In the genomic region with DNA sequence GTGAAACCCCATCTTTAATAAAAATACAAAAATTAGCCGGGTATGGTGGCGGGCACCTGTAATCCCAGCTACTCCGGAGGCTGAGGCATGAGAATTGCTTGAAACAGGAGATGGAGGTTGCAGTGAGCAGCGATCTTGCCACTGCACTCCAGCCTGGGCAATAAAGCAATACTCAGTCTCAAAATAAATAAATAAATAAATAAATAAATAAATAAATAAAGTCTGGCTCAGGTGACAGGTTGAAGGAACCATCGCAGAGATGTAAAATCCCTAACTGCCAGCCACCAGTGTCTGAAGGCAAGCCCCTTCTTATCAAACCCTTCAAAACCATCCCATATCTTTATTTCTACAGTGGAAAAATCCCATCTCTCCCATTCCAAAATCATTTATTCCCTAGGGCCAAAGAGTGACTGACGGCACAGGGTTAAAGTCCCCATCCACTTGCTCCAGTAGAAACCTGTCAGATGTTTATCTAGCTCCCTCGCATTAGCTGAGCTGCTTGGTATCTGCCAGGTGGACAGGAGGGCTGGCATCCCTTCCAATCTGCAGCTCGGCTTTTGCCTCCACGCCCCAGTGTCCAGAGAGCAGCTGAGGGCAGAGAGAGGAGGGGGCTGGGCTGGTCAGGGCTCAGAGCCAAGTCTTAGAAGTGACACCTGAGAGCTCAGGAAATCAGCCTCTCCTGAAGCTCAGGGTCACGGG, we compare ENCODE assay signal across 13 cellular contexts. TPM values are rescaled to one million over a fixed set of nuclear protein-coding genes. Genes with fewer than 3 reads are reported as not detected.
A peak's percentile ranks its signal among the peaks of the same experiment; 100 is the strongest.
DNase-seq lines count a peak whose midpoint lies in the region; ATAC-seq, FAIRE-seq and TF ChIP-seq lines count a peak whose summit lies in the region.
"Had no signal": no experiment of that assay in that cellular context is flagged by ENCODE, and none has a peak within 500 bp of the region (broad histone marks: within the 10 kb centered on the region; RNA-seq: fewer than 3 reads in every experiment).

No MANE protein-coding gene starts in this region.

- peak overlapping the region; percentile 22 for H3K18ac ChIP-seq in neuronal stem cell (ENCODE audit: low read length)

- TF ChIP-seq RAD21 in A549 (conservative IDR thresholded peaks at IDR 0.05 in 1 of 2, IDR thresholded peaks at IDR 0.05 in 1 of 2) = no peak

- no peak for DNase-seq in A549 (ENCODE audit: low read depth in 1 of 2, low spot score in 1 of 2)
- DNase-seq in NCI-H2029 (lab: John Stamatoyannopoulos, UW) = peak; percentile 84
- no peak for DNase-seq in chondrocyte (ENCODE audit: low spot score)
- no peak for DNase-seq in neuronal stem cell (ENCODE audit: low spot score)
- no peak for DNase-seq in T-helper 17 cell
- no peak for DNase-seq in cerebellum (ENCODE audit: low spot score)
- DNase-seq: Kasumi-1, T-helper 9 cell had no signal

- peak overlapping the region; percentile 85 for H3K4me2 ChIP-seq in A549
- H3K4me2 ChIP-seq in neuronal stem cell (ENCODE audit: insufficient read depth, low read length, poor library complexity, severe bottlenecking) = no peak overlapping the region
- H3K4me2 ChIP-seq: BLaER1 treated with 17β-estradiol and CSF1 and Interleukin-3, amounts not matched to agents 10 nM and 100 nM had no signal

- H2BK5ac ChIP-seq in neuronal stem cell (ENCODE audit: low read length) = no peak overlapping the region

- H3K79me1 ChIP-seq in neuronal stem cell (ENCODE audit: low read depth, low read length) = no peaks in the 10 kb centered on the region

- H3K9ac ChIP-seq in neuronal stem cell (ENCODE audit: low read depth, low read length, poor library complexity) = no peak overlapping the region
- H3K9ac ChIP-seq: BLaER1 treated with 17β-estradiol and CSF1 and Interleukin-3, amounts not matched to agents 10 nM and 100 nM had no signal

- H2BK12ac ChIP-seq in neuronal stem cell (ENCODE audit: low read length) = no peak overlapping the region

- H4K8ac ChIP-seq in neuronal stem cell (ENCODE audit: low read depth, low read length) = no peak overlapping the region

- H3K23ac ChIP-seq in neuronal stem cell (ENCODE audit: low read depth, low read length, poor library complexity) = no peak overlapping the region

- no peaks in the 10 kb centered on the region for H3K27me3 Mint-ChIP-seq in chondrocyte (ENCODE audit: low read depth)
- H3K27me3 Mint-ChIP-seq in T-helper 17 cell = no peaks in the 10 kb centered on the region
- H3K27me3 Mint-ChIP-seq: activated naive CD8-positive, alpha-beta T cell had no signal

- no peak overlapping the region for H4K91ac ChIP-seq in neuronal stem cell (ENCODE audit: low read depth, low read length, poor library complexity)

- no peak for TF ChIP-seq CTCF in A549 (IDR thresholded peaks at IDR 0.05)
- no peak for TF ChIP-seq CTCF in chondrocyte (IDR thresholded peaks at IDR 0.05)

- FAIRE-seq in A549 (lab: Jason Lieb, UNC) = no peak

- no peaks in the 10 kb centered on the region for H3K9me3 Mint-ChIP-seq in chondrocyte (ENCODE audit: low read depth)
- H3K9me3 Mint-ChIP-seq: neural crest cell had no signal

- H3K14ac ChIP-seq in neuronal stem cell (ENCODE audit: low read length) = no peak overlapping the region

- TF ChIP-seq POLR2A in A549 (IDR thresholded peaks at IDR 0.05; ENCODE audit: low read length) = no peak

- peak overlapping the region; percentile 42 for H2AK5ac ChIP-seq in neuronal stem cell (ENCODE audit: low read depth, low read length)

- POLR2A ChIA-PET in A549 (lab: Yijun Ruan, JAX) = interaction anchor here (0.8 to 2.7 kb wide), 4 partner anchors 11 to 33 kb away, joined by 3 to 21 read pairs (median 4); a partner anchor contains a TSS

- no peak overlapping the region for H2AFZ ChIP-seq in neuronal stem cell (ENCODE audit: low read length)

- H3K27ac Mint-ChIP-seq in chondrocyte (ENCODE audit: unreplicated experiment) (peak overlapping the region; percentile 99), T-helper 17 cell (no peak overlapping the region)
- H3K27ac Mint-ChIP-seq: activated naive CD8-positive, alpha-beta T cell had no signal

- H2BK15ac ChIP-seq in neuronal stem cell (ENCODE audit: low read length) = no peak overlapping the region

- CTCF ChIA-PET in A549 (lab: Yijun Ruan, JAX) = interaction anchor here (0.7 to 49.4 kb wide), 7 partner anchors 11 to 291 kb away, joined by 3 to 1452 read pairs (median 5); a partner anchor contains a TSS

- H3K36me3 Mint-ChIP-seq in chondrocyte (ENCODE audit: low read depth) = no peaks in the 10 kb centered on the region
- no peaks in the 10 kb centered on the region for H3K36me3 Mint-ChIP-seq in T-helper 17 cell (ENCODE audit: low read depth)
- H3K36me3 Mint-ChIP-seq: activated naive CD8-positive, alpha-beta T cell had no signal

- H3K9me3 ChIP-seq in A549 (no peaks in the 10 kb centered on the region), neuronal stem cell (replicated peaks in 1 of 2; ENCODE audit: control insufficient read depth in 2 of 2, insufficient read depth in 1 of 2, low read depth in 1 of 2, low read length in 2 of 2) (no peaks in the 10 kb centered on the region), T-helper 17 cell (ENCODE audit: control insufficient read depth, low read length, poor library complexity, severe bottlenecking) (no peaks in the 10 kb centered on the region)
- H3K9me3 ChIP-seq: BLaER1 treated with 17β-estradiol and CSF1 and Interleukin-3, amounts not matched to agents 10 nM and 100 nM had no signal

- ATAC-seq in A549 = no peak
- no peak for ATAC-seq in HG03045 (IDR thresholded peaks at IDR 0.05; ENCODE audit: unreplicated experiment)
- ATAC-seq in T-helper 17 cell = no peak
- ATAC-seq in GM21447 (IDR thresholded peaks at IDR 0.05; ENCODE audit: unreplicated experiment) = no peak

- H3K4ac ChIP-seq in neuronal stem cell (ENCODE audit: low read length) = no peak overlapping the region

- H3K4me3 Mint-ChIP-seq in chondrocyte (ENCODE audit: unreplicated experiment) (no peak overlapping the region), T-helper 17 cell (no peak overlapping the region)
- H3K4me3 Mint-ChIP-seq: activated naive CD8-positive, alpha-beta T cell; neural crest cell had no signal

- H3K4me1 Mint-ChIP-seq in chondrocyte (ENCODE audit: low read depth) (peaks cover 64% of the 10 kb centered on the region), T-helper 17 cell (peaks cover 33% of the 10 kb centered on the region)

- WGBS in A549 (ENCODE audit: missing lambda C conversion rate) = 67% methylated on average over 10 of the region's 10 CpGs
- WGBS in neuronal stem cell (ENCODE audit: extremely low coverage in 2 of 2, insufficient read length in 2 of 2, insufficient replicate concordance in 1 of 2), 2 donors = no CpG with 5 or more reads among the region's 10 CpGs

- H3K27ac ChIP-seq in A549 (peak overlapping the region; percentile 87 to 96; a peak in 5 of 6 replicates), neuronal stem cell (replicated peaks; ENCODE audit: low read length) (no peak overlapping the region)
- H3K27ac ChIP-seq: BLaER1 treated with 17β-estradiol and CSF1 and Interleukin-3, amounts not matched to agents 10 nM and 100 nM had no signal

- TF ChIP-seq EP300 in A549 (IDR thresholded peaks at IDR 0.05) = no peak

- H3K4me1 ChIP-seq in A549 (peaks cover 70% of the 10 kb centered on the region), neuronal stem cell (ENCODE audit: control insufficient read depth in 2 of 2, insufficient read depth in 1 of 2, low read depth in 1 of 2, low read length in 2 of 2) (peaks cover 25 to 52% of the 10 kb centered on the region in 2 donors)

- H3K27me3 ChIP-seq in neuronal stem cell (ENCODE audit: control insufficient read depth in 3 of 3, insufficient read depth in 3 of 3, low read depth in 1 of 3, low read length in 3 of 3) = peaks cover 0 to 5% (median 0%) of the 10 kb centered on the region in 3 experiments
- H3K27me3 ChIP-seq: BLaER1 treated with 17β-estradiol and CSF1 and Interleukin-3, amounts not matched to agents 10 nM and 100 nM had no signal

- H2BK120ac ChIP-seq in neuronal stem cell (ENCODE audit: low read depth, low read length) = no peak overlapping the region

- no peaks in the 10 kb centered on the region for H3K36me3 ChIP-seq in neuronal stem cell (replicated peaks in 1 of 2; ENCODE audit: control insufficient read depth in 2 of 2, insufficient read depth in 2 of 2, low read length in 2 of 2)

- no peak overlapping the region for H3K4me3 ChIP-seq in A549
- H3K4me3 ChIP-seq in neuronal stem cell (ENCODE audit: low read length in 2 of 2) = no peak overlapping the region
- H3K4me3 ChIP-seq: BLaER1 treated with 17β-estradiol and CSF1 and Interleukin-3, amounts not matched to agents 10 nM and 100 nM had no signal

TF ChIP-seq in A549, 52 proteins besides CTCF, POLR2A, EP300 and RAD21 (continues in another document):
- no peak for TF ChIP-seq SMC3 (IDR thresholded peaks at IDR 0.05)
- TF ChIP-seq CBX8 (IDR thresholded peaks at IDR 0.05) = no peak
- 0 out of 2 replicates have a peak, but pooled peaks have one; percentile 10 for TF ChIP-seq HOXB5 (CRISPR knock-in tag; IDR thresholded peaks at IDR 0.05)

RNA-seq across cellular contexts. Expression of a gene that starts 5.0 kb away (rescaled TPM):
- 256 and 277 TPM in 2 replicates for polyA plus RNA-seq in A549 (2011; rRNA removed)
- 459 and 499 TPM in 2 replicates for polyA plus RNA-seq in A549 (2012; cell fraction: cytosol; rRNA removed)
- polyA plus RNA-seq in A549 (2012; cell fraction: nucleus; rRNA removed) = 441 and 486 TPM in 2 replicates
- 655 to 819 TPM (median 717 TPM) in 3 replicates for polyA plus RNA-seq in A549 (2017; fragmentation: RNase III; extraction: RNeasy Plus Mini Kit Qiagen cat#74134 plus additional on column Dnase treatment)
- polyA minus RNA-seq in A549 (2011; rRNA and poly(A)+ RNA removed) = 254 and 273 TPM in 2 replicates
- 1.3 to 7.1 TPM (median 5.9 TPM) in 3 replicates for total RNA-seq in chondrocyte
- polyA plus RNA-seq in neuronal stem cell (2013, experiment 1 of 2) = 31.8 TPM
- 29.5 TPM for polyA plus RNA-seq in neuronal stem cell (2013, experiment 2 of 2)
- 10 to 100 TPM; 37.2 to 51.7 TPM for total RNA-seq in T-helper 17 cell
- total RNA-seq in cerebellum = 19.3 TPM

RNA-seq across cellular contexts. Expression of a gene that starts 33.0 kb away (rescaled TPM):
- polyA plus RNA-seq in A549 (2011; rRNA removed) (34.3 and 40.5 TPM in 2 replicates), A549 (2017; fragmentation: RNase III; extraction: RNeasy Plus Mini Kit Qiagen cat#74134 plus additional on column Dnase treatment) (83.1 to 91.1 TPM (median 83.5 TPM) in 3 replicates)
- polyA plus RNA-seq in A549 (2012; cell fraction: cytosol; rRNA removed) = 67.2 and 102 TPM in 2 replicates
- 67.2 and 93.4 TPM in 2 replicates for polyA plus RNA-seq in A549 (2012; cell fraction: nucleus; rRNA removed)
- polyA minus RNA-seq in A549 (2011; rRNA and poly(A)+ RNA removed) = 16.0 and 28.4 TPM in 2 replicates
- total RNA-seq in chondrocyte (111 to 120 TPM (median 115 TPM) in 3 replicates), T-helper 17 cell (1 to 10 TPM; 1.6 to 2.7 TPM), cerebellum (5.6 TPM)
- polyA plus RNA-seq in neuronal stem cell (2013, experiment 1 of 2) = 12.4 TPM
- polyA plus RNA-seq in neuronal stem cell (2013, experiment 2 of 2) = 12.3 TPM

RNA-seq across cellular contexts. Expression of a gene that starts 37.0 kb away (rescaled TPM):
- polyA plus RNA-seq in A549 (2011; rRNA removed) = 3.7 and 6.4 TPM in 2 replicates
- 2.0 and 3.1 TPM in 2 replicates for polyA plus RNA-seq in A549 (2012; cell fraction: cytosol; rRNA removed)
- 5.0 and 5.5 TPM in 2 replicates for polyA plus RNA-seq in A549 (2012; cell fraction: nucleus; rRNA removed)
- 6.1 to 8.4 TPM (median 6.6 TPM) in 3 replicates for polyA plus RNA-seq in A549 (2017; fragmentation: RNase III; extraction: RNeasy Plus Mini Kit Qiagen cat#74134 plus additional on column Dnase treatment)
- 11.7 and 12.6 TPM in 2 replicates for polyA minus RNA-seq in A549 (2011; rRNA and poly(A)+ RNA removed)
- 201 to 294 TPM (median 211 TPM) in 3 replicates for total RNA-seq in chondrocyte
- polyA plus RNA-seq in neuronal stem cell (2013, experiment 1 of 2) = 112 TPM
- polyA plus RNA-seq in neuronal stem cell (2013, experiment 2 of 2) = 121 TPM
- total RNA-seq in T-helper 17 cell = 1 to 10 TPM; 3.8 to 3.9 TPM
- total RNA-seq in cerebellum = 73.3 TPM

Comparison
In these comparisons a context has a peak if more than half of its experiments do, and no peak if none do; other contexts are left out.
1. RNA of a gene that starts 33.0 kb away (total RNA-seq): 111 to 120 TPM in chondrocyte; 5.6 TPM in cerebellum (single experiment) and 1.6 to 2.7 TPM in T-helper 17 cell; every median in the first group is over 10 times any median in the second.
2. RNA of a gene that starts 37.0 kb away (total RNA-seq): 201 to 294 TPM in chondrocyte and 73.3 TPM in cerebellum (single experiment); 3.8 to 3.9 TPM in T-helper 17 cell; every median in the first group is over 10 times any median in the second.